2 cellular contexts compared by ENCODE assay signal in the genomic region with DNA sequence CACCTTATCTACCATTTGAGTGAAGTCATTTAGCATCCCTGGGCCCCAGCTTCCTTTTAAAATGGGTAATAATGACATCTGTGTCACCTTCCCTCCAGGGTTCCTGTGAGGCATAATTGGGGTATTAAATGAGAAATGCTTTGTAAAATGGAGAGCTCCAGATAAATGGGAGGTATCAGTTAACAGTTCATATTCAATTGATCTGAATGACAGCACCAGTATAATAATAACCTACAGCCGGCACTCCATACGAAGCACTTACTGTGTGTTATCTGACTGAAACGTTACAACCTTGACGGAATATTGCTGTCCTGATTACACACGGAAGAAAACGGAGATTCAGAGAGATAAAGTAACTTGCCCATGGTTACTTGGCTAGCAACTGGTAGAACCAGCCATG.
TF ChIP-seq lines count a peak whose summit lies in the region.

No MANE protein-coding gene starts in this region.

TF ChIP-seq in HEK293, 187 proteins besides CTCF, POLR2A, EP300 and RAD21 (continued from another document):
- no peak for TF ChIP-seq ZNF768 (tag by site-specific recombination; IDR thresholded peaks at IDR 0.05)
- TF ChIP-seq ZNF571 (tag by site-specific recombination; IDR thresholded peaks at IDR 0.05) = no peak
- TF ChIP-seq ZNF843 (tag by site-specific recombination; IDR thresholded peaks at IDR 0.05) = 0 out of 2 replicates have a peak, but pooled peaks have one; percentile 15
- TF ChIP-seq ZNF791 (tag by site-specific recombination; IDR thresholded peaks at IDR 0.05) = no peak
- peak; percentile 50; the same call in 1 of the 2 replicates for TF ChIP-seq TCF7L2 (IDR thresholded peaks at IDR 0.05; ENCODE audit: borderline replicate concordance, low read depth, low read length)
- no peak for TF ChIP-seq ZFP37 (tag by site-specific recombination; IDR thresholded peaks at IDR 0.05)
- TF ChIP-seq SP7 (tag by site-specific recombination; IDR thresholded peaks at IDR 0.05) = peak; percentile 40
- TF ChIP-seq ZNF747 (tag by site-specific recombination; IDR thresholded peaks at IDR 0.05) = no peak
- TF ChIP-seq, protein P1, sequence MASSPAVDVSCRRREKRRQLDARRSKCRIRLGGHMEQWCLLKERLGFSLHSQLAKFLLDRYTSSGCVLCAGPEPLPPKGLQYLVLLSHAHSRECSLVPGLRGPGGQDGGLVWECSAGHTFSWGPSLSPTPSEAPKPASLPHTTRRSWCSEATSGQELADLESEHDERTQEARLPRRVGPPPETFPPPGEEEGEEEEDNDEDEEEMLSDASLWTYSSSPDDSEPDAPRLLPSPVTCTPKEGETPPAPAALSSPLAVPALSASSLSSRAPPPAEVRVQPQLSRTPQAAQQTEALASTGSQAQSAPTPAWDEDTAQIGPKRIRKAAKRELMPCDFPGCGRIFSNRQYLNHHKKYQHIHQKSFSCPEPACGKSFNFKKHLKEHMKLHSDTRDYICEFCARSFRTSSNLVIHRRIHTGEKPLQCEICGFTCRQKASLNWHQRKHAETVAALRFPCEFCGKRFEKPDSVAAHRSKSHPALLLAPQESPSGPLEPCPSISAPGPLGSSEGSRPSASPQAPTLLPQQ (tag by site-specific recombination; IDR thresholded peaks at IDR 0.05) = 0 out of 2 replicates have a peak, but pooled peaks have one; percentile 40
- TF ChIP-seq ZNF76 (tag by site-specific recombination; IDR thresholded peaks at IDR 0.05; ENCODE audit: borderline replicate concordance, low read depth) = no peak

TF ChIP-seq in K562, 482 proteins besides CTCF, POLR2A, EP300 and RAD21 (continued from another document):
- TF ChIP-seq ZNF445 (CRISPR knock-in tag; IDR thresholded peaks at IDR 0.05; ENCODE audit: low read depth) = no peak
- no peak for TF ChIP-seq SRF (CRISPR knock-in tag; IDR thresholded peaks at IDR 0.05)
- no peak for TF ChIP-seq HNRNPK (IDR thresholded peaks at IDR 0.05; ENCODE audit: low read depth, low read length, poor library complexity, severe bottlenecking)
- no peak for TF ChIP-seq ARNT (IDR thresholded peaks at IDR 0.05)
- peak; percentile 12; the same call in 1 of the 2 replicates for TF ChIP-seq CTBP1 (IDR thresholded peaks at IDR 0.05; ENCODE audit: borderline replicate concordance)
- TF ChIP-seq ADNP (tag; IDR thresholded peaks at IDR 0.05) = no peak
- no peak for TF ChIP-seq TCF7L2 (IDR thresholded peaks at IDR 0.05; ENCODE audit: low read depth, low read length)
- no peak for TF ChIP-seq ZNF384 (IDR thresholded peaks at IDR 0.05; ENCODE audit: low read depth, low read length)
- peak; percentile 45 for TF ChIP-seq ZNF592 (IDR thresholded peaks at IDR 0.05)
- TF ChIP-seq UBTF (IDR thresholded peaks at IDR 0.05; ENCODE audit: borderline replicate concordance in 1 of 2, low read depth in 2 of 2, low read length in 2 of 2) = no peak
- TF ChIP-seq NR0B1 (IDR thresholded peaks at IDR 0.05; ENCODE audit: partially characterized antibody) = no peak
- no peak for TF ChIP-seq ZFX (CRISPR knock-in tag; IDR thresholded peaks at IDR 0.05)
